Comparison of ENCODE assay signal across 1 cellular context in genomic region chrX:108307408-108308085, GRCh38.
A peak's percentile ranks its signal among the peaks of the same experiment; 100 is the strongest.
TF ChIP-seq lines count a peak whose summit lies in the region.

No MANE protein-coding gene starts in this region.

TF ChIP-seq in HepG2, 621 proteins besides CTCF, POLR2A, EP300 and RAD21 (continued from another document and continues in another):
- TF ChIP-seq ZNF572 (CRISPR knock-in tag; IDR thresholded peaks at IDR 0.05) (no peak), ZMYM4 (CRISPR knock-in tag; IDR thresholded peaks at IDR 0.05) (peak; percentile 51; the same call in 1 of the 2 replicates), ZKSCAN1 (IDR thresholded peaks at IDR 0.05; ENCODE audit: low read length) (no peak), UBTF (CRISPR knock-in tag; IDR thresholded peaks at IDR 0.05) (no peak), ATF3 (CRISPR knock-in tag; IDR thresholded peaks at IDR 0.05) (no peak), ZBTB3 (CRISPR knock-in tag; IDR thresholded peaks at IDR 0.05; ENCODE audit: borderline replicate concordance, low read depth) (no peak), PHF5A (CRISPR knock-in tag; IDR thresholded peaks at IDR 0.05; ENCODE audit: low read depth, unreplicated experiment) (no peak), ATF6 (CRISPR knock-in tag; conservative IDR thresholded peaks at IDR 0.05) (no peak), ARNT (IDR thresholded peaks at IDR 0.05) (no peak), SNAPC5 (CRISPR knock-in tag; IDR thresholded peaks at IDR 0.05; ENCODE audit: borderline replicate concordance) (no peak), HHEX (CRISPR knock-in tag; IDR thresholded peaks at IDR 0.05) (no peak), CBX1 (IDR thresholded peaks at IDR 0.05; ENCODE audit: low read depth) (no peak), PRDM4 (CRISPR knock-in tag; IDR thresholded peaks at IDR 0.05; ENCODE audit: borderline replicate concordance) (no peak), ZBTB37 (CRISPR knock-in tag; IDR thresholded peaks at IDR 0.05) (no peak), ZNF350 (CRISPR knock-in tag; IDR thresholded peaks at IDR 0.05; ENCODE audit: borderline replicate concordance, low read depth) (no peak), LRRFIP1 (CRISPR knock-in tag; conservative IDR thresholded peaks at IDR 0.05) (no peak), ZNF7 (CRISPR knock-in tag; IDR thresholded peaks at IDR 0.05) (no peak), ZSCAN22 (CRISPR knock-in tag; IDR thresholded peaks at IDR 0.05) (no peak), ZBTB20 (CRISPR knock-in tag; IDR thresholded peaks at IDR 0.05; ENCODE audit: borderline replicate concordance, low read depth) (no peak), ZNF136 (CRISPR knock-in tag; IDR thresholded peaks at IDR 0.05; ENCODE audit: low read depth) (no peak), NFIC (IDR thresholded peaks at IDR 0.05; ENCODE audit: low read length) (no peak), REPIN1 (CRISPR knock-in tag; IDR thresholded peaks at IDR 0.05; ENCODE audit: borderline replicate concordance, low read depth) (0 out of 2 replicates have a peak, but pooled peaks have one; percentile 22), CCDC6 (CRISPR knock-in tag; IDR thresholded peaks at IDR 0.05) (no peak), KLF16 (CRISPR knock-in tag; IDR thresholded peaks at IDR 0.05) (no peak), TFDP2 (CRISPR knock-in tag; IDR thresholded peaks at IDR 0.05) (no peak), NR0B2 (CRISPR knock-in tag; IDR thresholded peaks at IDR 0.05) (no peak), ZBTB38 (CRISPR knock-in tag; IDR thresholded peaks at IDR 0.05) (no peak), ETV5 (CRISPR knock-in tag; IDR thresholded peaks at IDR 0.05; ENCODE audit: borderline replicate concordance) (peak; percentile 21; the same call in 1 of the 2 replicates), RBAK (CRISPR knock-in tag; IDR thresholded peaks at IDR 0.05) (no peak), ETS1 (CRISPR knock-in tag; IDR thresholded peaks at IDR 0.05) (no peak), IRX3 (CRISPR knock-in tag; IDR thresholded peaks at IDR 0.05; ENCODE audit: borderline replicate concordance, low read depth) (no peak), ZHX1 (CRISPR knock-in tag; IDR thresholded peaks at IDR 0.05; ENCODE audit: low read depth) (no peak), NAIF1 (CRISPR knock-in tag; IDR thresholded peaks at IDR 0.05; ENCODE audit: borderline replicate concordance) (no peak), HOXA7 (CRISPR knock-in tag; IDR thresholded peaks at IDR 0.05) (no peak), ADNP (CRISPR knock-in tag; IDR thresholded peaks at IDR 0.05) (no peak), EHMT2 (IDR thresholded peaks at IDR 0.05; ENCODE audit: borderline replicate concordance, low read depth, low read length) (no peak), YEATS2 (CRISPR knock-in tag; IDR thresholded peaks at IDR 0.05; ENCODE audit: borderline replicate concordance) (no peak), EEA1 (CRISPR knock-in tag; IDR thresholded peaks at IDR 0.05; ENCODE audit: borderline replicate concordance) (no peak), ZNF101 (CRISPR knock-in tag; IDR thresholded peaks at IDR 0.05; ENCODE audit: borderline replicate concordance, low read depth) (no peak), MED1 (CRISPR knock-in tag; IDR thresholded peaks at IDR 0.05) (peak; percentile 41; the same call in 1 of the 2 replicates), TBX2 (CRISPR knock-in tag; IDR thresholded peaks at IDR 0.05; ENCODE audit: borderline replicate concordance) (peak; percentile 48; the same call in 1 of the 2 replicates), NFIB (CRISPR knock-in tag; IDR thresholded peaks at IDR 0.05; ENCODE audit: borderline replicate concordance) (no peak), GATAD2A (CRISPR knock-in tag; IDR thresholded peaks at IDR 0.05) (peak; percentile 71; the same call in 1 of the 2 replicates), HMG20B (CRISPR knock-in tag; conservative IDR thresholded peaks at IDR 0.05) (0 out of 2 replicates have a peak, but pooled peaks have one; percentile 18), ZNF362 (CRISPR knock-in tag; IDR thresholded peaks at IDR 0.05; ENCODE audit: borderline replicate concordance) (no peak), PLRG1 (conservative IDR thresholded peaks at IDR 0.05) (no peak), CEBPB (IDR thresholded peaks at IDR 0.05; ENCODE audit: borderline replicate concordance, low read depth, low read length) (peak; percentile 25; the same call in 1 of the 2 replicates), BRD4 (CRISPR knock-in tag; IDR thresholded peaks at IDR 0.05) (no peak), MZF1 (CRISPR knock-in tag; IDR thresholded peaks at IDR 0.05; ENCODE audit: borderline replicate concordance) (no peak)
